Comparison of ENCODE assay signal across 8 cellular contexts in the genomic region with DNA sequence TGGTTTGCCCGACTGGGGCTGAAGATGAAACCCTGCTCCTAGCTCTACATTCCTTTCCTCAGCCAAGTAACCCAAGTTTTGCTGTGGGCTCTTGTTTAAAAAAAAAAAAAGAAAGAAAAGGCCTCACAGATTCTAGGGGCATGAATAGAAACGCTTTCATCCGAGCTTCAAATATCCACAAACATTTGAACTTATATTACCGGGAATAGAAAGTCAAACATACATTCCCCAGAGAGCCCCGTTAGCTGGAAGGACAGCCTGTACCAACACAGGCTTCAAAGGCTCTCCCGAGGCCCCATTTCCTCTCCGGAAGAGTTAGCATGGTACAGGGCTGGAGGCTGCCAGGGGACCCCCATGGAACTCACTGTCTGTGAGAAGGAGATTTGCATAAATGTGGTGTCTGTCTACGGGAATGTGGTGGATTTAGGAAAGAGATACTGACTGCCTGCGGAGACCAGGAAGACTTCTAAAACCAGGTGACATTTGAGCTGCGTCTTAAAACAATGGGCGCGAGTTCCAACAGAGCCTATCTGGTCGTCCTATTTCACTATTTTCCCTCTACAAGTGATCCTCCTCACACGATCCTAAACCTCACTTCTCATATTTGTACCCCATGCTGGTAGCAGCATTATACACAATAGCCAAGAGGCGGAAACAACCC. TPM values are rescaled to one million over a fixed set of nuclear protein-coding genes. Genes with fewer than 3 reads are reported as not detected.
DNase-seq lines count a peak whose midpoint lies in the region; ATAC-seq and TF ChIP-seq lines count a peak whose summit lies in the region.

No MANE protein-coding gene starts in this region.

- no peaks in the 10 kb centered on the region for H3K9me3 Mint-ChIP-seq in CD8-positive, alpha-beta T cell
- peaks cover 0 to 4% (median 4%) of the 10 kb centered on the region in 3 donors for H3K9me3 Mint-ChIP-seq in T-cell

- peak overlapping the region; percentile 82 for H2AFZ ChIP-seq in osteoblast (ENCODE audit: low read length)

- H3K27ac Mint-ChIP-seq in CD8-positive, alpha-beta T cell = no peak overlapping the region
- H3K27ac Mint-ChIP-seq in T-cell = no peak overlapping the region

- peak overlapping the region; percentile 80 for H3K4me3 Mint-ChIP-seq in CD8-positive, alpha-beta T cell
- H3K4me3 Mint-ChIP-seq in T-cell = peak overlapping the region; percentile 34 to 75 (median 71)

- POLR2A ChIA-PET in CD8-positive, alpha-beta T cell (lab: Charles Lee) = interaction anchor here (1.0 kb wide), 1 partner anchor 31 kb away, joined by 3 read pairs; no protein-coding TSS in a partner anchor
- POLR2A ChIA-PET in T-cell (lab: Charles Lee) (no interaction called here), HEK293T (lab: Yijun Ruan, JAX) (no interaction called here)

- no peak for DNase-seq in CD8-positive, alpha-beta T cell
- DNase-seq in T-cell = no peak
- DNase-seq in fibroblast of pulmonary artery (ENCODE audit: low read depth) = no peak
- no peak for DNase-seq in osteoblast (ENCODE audit: insufficient read length, low spot score, missing footprints)
- no peak for DNase-seq in GM19240 (ENCODE audit: insufficient read length, low spot score)
- no peak for DNase-seq in HEK293T (ENCODE audit: extremely low spot score)
- DNase-seq in NCI-H2227 (lab: John Stamatoyannopoulos, UW; ENCODE audit: unreplicated experiment) = no peak
- no peak for DNase-seq in hippocampal formation (lab: John Stamatoyannopoulos, UW)

- no peak for ATAC-seq in CD8-positive, alpha-beta T cell
- no peak for ATAC-seq in T-cell (replicated peaks in 1 of 4)

- H3K4me2 ChIP-seq in osteoblast (ENCODE audit: insufficient read depth, low read length) = peak overlapping the region; percentile 82

- no peak for TF ChIP-seq CTCF in CD8-positive, alpha-beta T cell (IDR thresholded peaks at IDR 0.05)
- TF ChIP-seq CTCF in fibroblast of pulmonary artery (IDR thresholded peaks at IDR 0.05; ENCODE audit: low read length, missing control alignments) (no peak), osteoblast (IDR thresholded peaks at IDR 0.05; ENCODE audit: extremely low read depth, low read depth, low read length) (no peak)

- peaks cover 41% of the 10 kb centered on the region for H3K27me3 Mint-ChIP-seq in CD8-positive, alpha-beta T cell (ENCODE audit: low read depth)
- H3K27me3 Mint-ChIP-seq in T-cell = peaks cover 26 to 44% of the 10 kb centered on the region in 2 donors

- no peaks in the 10 kb centered on the region for H3K79me2 ChIP-seq in osteoblast (ENCODE audit: insufficient read depth, low read length)

- H3K36me3 Mint-ChIP-seq in CD8-positive, alpha-beta T cell = no peaks in the 10 kb centered on the region
- H3K36me3 Mint-ChIP-seq in T-cell = no peaks in the 10 kb centered on the region

- H3K9me3 ChIP-seq in CD8-positive, alpha-beta T cell (ENCODE audit: low read length) = no peaks in the 10 kb centered on the region
- H3K9me3 ChIP-seq in osteoblast (ENCODE audit: low read depth, low read length) = no peaks in the 10 kb centered on the region

- CTCF ChIA-PET in CD8-positive, alpha-beta T cell (lab: Charles Lee) = interaction anchor here (1.8 to 3.9 kb wide), 4 partner anchors 31 to 87 kb away, joined by 6 to 29 read pairs (median 16); no protein-coding TSS in a partner anchor
- CTCF ChIA-PET in T-cell (lab: Charles Lee) = interaction anchor here (0.5 to 1.3 kb wide), 3 partner anchors 11 to 642 kb away, joined by 3 to 7 read pairs (median 4); no protein-coding TSS in a partner anchor
- CTCF ChIA-PET in HEK293T (lab: Yijun Ruan, JAX) = interaction anchor here (0.7 kb wide), 1 partner anchor 39 kb away, joined by 3 read pairs; no protein-coding TSS in a partner anchor

- no peaks in the 10 kb centered on the region for H3K36me3 ChIP-seq in CD8-positive, alpha-beta T cell (ENCODE audit: insufficient read depth, low read length)
- no peaks in the 10 kb centered on the region for H3K36me3 ChIP-seq in osteoblast (ENCODE audit: insufficient read depth, low read length)

- H3K4me1 Mint-ChIP-seq in CD8-positive, alpha-beta T cell (ENCODE audit: low read depth) = peaks cover 12% of the 10 kb centered on the region
- peaks cover 5 to 13% (median 12%) of the 10 kb centered on the region in 3 donors for H3K4me1 Mint-ChIP-seq in T-cell

- H4K20me1 ChIP-seq in osteoblast (ENCODE audit: insufficient read depth, low read length) = no peaks in the 10 kb centered on the region

- H3K27ac ChIP-seq in CD8-positive, alpha-beta T cell (ENCODE audit: low read depth, low read length) = no peak overlapping the region
- no peak overlapping the region for H3K27ac ChIP-seq in osteoblast (ENCODE audit: low read depth, low read length)

- peaks cover 11% of the 10 kb centered on the region for H3K27me3 ChIP-seq in CD8-positive, alpha-beta T cell (ENCODE audit: insufficient read depth, low read length)
- peaks cover 27% of the 10 kb centered on the region for H3K27me3 ChIP-seq in osteoblast (ENCODE audit: insufficient read depth, low read length)

- peaks cover 8% of the 10 kb centered on the region for H3K4me1 ChIP-seq in CD8-positive, alpha-beta T cell (ENCODE audit: insufficient read depth, low read length)
- peaks cover 3% of the 10 kb centered on the region for H3K4me1 ChIP-seq in osteoblast (ENCODE audit: insufficient read depth, low read length)

- intact Hi-C loops in CD8-positive, alpha-beta T cell (cut with DNase I, micrococcal nuclease) = loop anchor here in 1 of 2 experiments (2.0 kb wide), 1 partner anchor 50 kb away; no protein-coding TSS in a partner anchor

- peak overlapping the region; percentile 43 for H3K4me3 ChIP-seq in CD8-positive, alpha-beta T cell (ENCODE audit: low read depth, low read length)
- H3K4me3 ChIP-seq in fibroblast of pulmonary artery (replicated peaks; ENCODE audit: low read depth, low read length) (peak overlapping the region; percentile 51), osteoblast (ENCODE audit: insufficient read depth, low read length) (peak overlapping the region; percentile 75)

TF ChIP-seq in HEK293T, 16 proteins besides CTCF, POLR2A, EP300 and RAD21:
- TF ChIP-seq ARNT (IDR thresholded peaks at IDR 0.05) = no peak
- no peak for TF ChIP-seq HDGF (IDR thresholded peaks at IDR 0.05; ENCODE audit: borderline replicate concordance)
- no peak for TF ChIP-seq LEF1 (IDR thresholded peaks at IDR 0.05; ENCODE audit: borderline replicate concordance)
- TF ChIP-seq SUZ12 (IDR thresholded peaks at IDR 0.05) = no peak
- no peak for TF ChIP-seq BHLHE40 (IDR thresholded peaks at IDR 0.05; ENCODE audit: borderline replicate concordance)
- no peak for TF ChIP-seq FOXA1 (IDR thresholded peaks at IDR 0.05)
- no peak for TF ChIP-seq ZNF384 (IDR thresholded peaks at IDR 0.05)
- TF ChIP-seq, protein P1, sequence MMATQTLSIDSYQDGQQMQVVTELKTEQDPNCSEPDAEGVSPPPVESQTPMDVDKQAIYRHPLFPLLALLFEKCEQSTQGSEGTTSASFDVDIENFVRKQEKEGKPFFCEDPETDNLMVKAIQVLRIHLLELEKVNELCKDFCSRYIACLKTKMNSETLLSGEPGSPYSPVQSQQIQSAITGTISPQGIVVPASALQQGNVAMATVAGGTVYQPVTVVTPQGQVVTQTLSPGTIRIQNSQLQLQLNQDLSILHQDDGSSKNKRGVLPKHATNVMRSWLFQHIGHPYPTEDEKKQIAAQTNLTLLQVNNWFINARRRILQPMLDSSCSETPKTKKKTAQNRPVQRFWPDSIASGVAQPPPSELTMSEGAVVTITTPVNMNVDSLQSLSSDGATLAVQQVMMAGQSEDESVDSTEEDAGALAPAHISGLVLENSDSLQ (IDR thresholded peaks at IDR 0.05) = no peak
- TF ChIP-seq FOXM1 (IDR thresholded peaks at IDR 0.05; ENCODE audit: borderline replicate concordance) = no peak
- no peak for TF ChIP-seq TARDBP (IDR thresholded peaks at IDR 0.05)
- no peak for TF ChIP-seq L3MBTL2 (conservative IDR thresholded peaks at IDR 0.05)
- TF ChIP-seq ELF4 (IDR thresholded peaks at IDR 0.05) = no peak
- TF ChIP-seq NFRKB (IDR thresholded peaks at IDR 0.05) = no peak
- no peak for TF ChIP-seq CTBP1 (IDR thresholded peaks at IDR 0.05; ENCODE audit: borderline replicate concordance)
TF ChIP-seq in HEK293T: peak in this region for 0.

RNA-seq across cellular contexts. Expression of gene MATN3, which starts 0.7 kb away (rescaled TPM):
- total RNA-seq in CD8-positive, alpha-beta T cell = not detected
- total RNA-seq in T-cell (under 1 TPM in 2 of 5 donors, not detected in 3; 0.23 to 0.28 TPM), osteoblast (1.4 and 2.4 TPM in 2 replicates)

RNA-seq across cellular contexts. Expression of gene WDR35, which starts 23.3 kb away (rescaled TPM):
- total RNA-seq in CD8-positive, alpha-beta T cell = 1 to 10 TPM; 2.4 to 2.9 TPM
- total RNA-seq in T-cell (1 to 10 TPM; 3.7 to 5.7 (median 4.9) TPM), osteoblast (17.4 and 18.1 TPM in 2 replicates)

RNA-seq across cellular contexts. Expression of gene LAPTM4A, which starts 38.2 kb away (rescaled TPM):
- 10 to 100 TPM; 92.4 to 98.8 TPM for total RNA-seq in CD8-positive, alpha-beta T cell
- total RNA-seq in T-cell (10 to 100 TPM; 35.3 to 41.1 (median 38.1) TPM), osteoblast (249 and 275 TPM in 2 replicates)
